Comparison of ENCODE assay signal across 18 cellular contexts in genomic region chrX:6505960-6506359, GRCh38. TPM values are rescaled to one million over a fixed set of nuclear protein-coding genes. Genes with fewer than 3 reads are reported as not detected.
A peak's percentile ranks its signal among the peaks of the same experiment; 100 is the strongest.
DNase-seq lines count a peak whose midpoint lies in the region; ATAC-seq and TF ChIP-seq lines count a peak whose summit lies in the region.
"Had no signal": no experiment of that assay in that cellular context is flagged by ENCODE, and none has a peak within 500 bp of the region (broad histone marks: within the 10 kb centered on the region; RNA-seq: fewer than 3 reads in every experiment).

No MANE protein-coding gene starts in this region.

- no peaks in the 10 kb centered on the region for H3K27me3 Mint-ChIP-seq in type B pancreatic cell
- H3K27me3 Mint-ChIP-seq: T-helper 17 cell had no signal

- no peaks in the 10 kb centered on the region for H3K36me3 ChIP-seq in gastrocnemius medialis
- H3K36me3 ChIP-seq: Peyer's patch had no signal

- peak overlapping the region; percentile 66 for H3K4me3 Mint-ChIP-seq in type B pancreatic cell
- H3K4me3 Mint-ChIP-seq: IgD-negative memory B cell, T-helper 17 cell had no signal

- in situ Hi-C loops in gastrocnemius medialis (cut with MboI; ENCODE audit: low sequenced_read_pairs in 4 of 4) = no loop called here

- peak overlapping the region; percentile 86 for H3K27ac Mint-ChIP-seq in type B pancreatic cell
- H3K27ac Mint-ChIP-seq: IgD-negative memory B cell, T-helper 17 cell had no signal

- ATAC-seq in gastrocnemius medialis = no peak
- ATAC-seq: T-helper 17 cell had no signal

- no peaks in the 10 kb centered on the region for H3K27me3 ChIP-seq in gastrocnemius medialis
- H3K27me3 ChIP-seq: Peyer's patch had no signal

- no peak overlapping the region for H3K27ac ChIP-seq in gastrocnemius medialis
- H3K27ac ChIP-seq: Peyer's patch had no signal

- DNase-seq in NCI-H2081 (lab: John Stamatoyannopoulos, UW) (peak; percentile 12 to 23), NCI-H2081 treated with DMSO at 0.1 percent for 48 hours (lab: John Stamatoyannopoulos, UW) (no peak), NCI-H69 (lab: John Stamatoyannopoulos, UW) (peak; percentile 77), kidney tubule cell (ENCODE audit: low spot score) (peak; percentile 1), type B pancreatic cell (ENCODE audit: extremely low spot score, unreplicated experiment) (no peak), cerebellar cortex (ENCODE audit: low spot score) (no peak), UCSD-AML1 (lab: John Stamatoyannopoulos, UW; ENCODE audit: unreplicated experiment) (no peak), gastrocnemius medialis (no peak)
- DNase-seq: C1 segment of cervical spinal cord, HCEC 1CT, NCI-H1436, NCI-H446 treated with DMSO at 0.1 percent for 48 hours, Peyer's patch, Right ventricle myocardium superior, T-helper 17 cell had no signal

- intact Hi-C loops in gastrocnemius medialis (cut with DNase I; ENCODE audit: low total_unique reads) = no loop called here

- no peak overlapping the region for H3K4me3 ChIP-seq in gastrocnemius medialis
- H3K4me3 ChIP-seq: Peyer's patch had no signal

- no peak for TF ChIP-seq POLR2A in gastrocnemius medialis (IDR thresholded peaks at IDR 0.05)

- H3K4me1 Mint-ChIP-seq in type B pancreatic cell (ENCODE audit: unreplicated experiment) = peaks cover 21% of the 10 kb centered on the region
- H3K4me1 Mint-ChIP-seq: IgD-negative memory B cell, T-helper 17 cell had no signal

- no peaks in the 10 kb centered on the region for H3K4me1 ChIP-seq in gastrocnemius medialis
- H3K4me1 ChIP-seq: Peyer's patch had no signal

- no peaks in the 10 kb centered on the region for H3K9me3 ChIP-seq in gastrocnemius medialis
- H3K9me3 ChIP-seq: Peyer's patch had no signal

- TF ChIP-seq CTCF in type B pancreatic cell (conservative IDR thresholded peaks at IDR 0.05) (no peak), gastrocnemius medialis (IDR thresholded peaks at IDR 0.05 in 4 of 5, conservative IDR thresholded peaks at IDR 0.05 in 1 of 5) (no peak)

- peaks cover 4% of the 10 kb centered on the region for H3K36me3 Mint-ChIP-seq in type B pancreatic cell

- H3K9me3 Mint-ChIP-seq in type B pancreatic cell = peaks cover 17% of the 10 kb centered on the region

RNA-seq across cellular contexts. Expression of gene VCX3A, which starts 29.0 kb away (rescaled TPM):
- total RNA-seq in type B pancreatic cell (ENCODE audit: low replicate concordance) (not detected in 2 replicates), gastrocnemius medialis (not detected)
- total RNA-seq: A172, LHCN-M2, Peyer's patch, Right ventricle myocardium superior, T-helper 17 cell had no signal

Comparison
In these comparisons a context has a peak if more than half of its experiments do, and no peak if none do; other contexts are left out.
1. DNase-seq: peak in NCI-H2081 (2 of 2), NCI-H69 (single experiment) and kidney tubule cell (single experiment); none in NCI-H2081 treated with DMSO at 0.1 percent for 48 hours (single experiment), type B pancreatic cell (single experiment), cerebellar cortex (single experiment), UCSD-AML1 (single experiment) and gastrocnemius medialis (0 of 2).